Comparison of ENCODE assay signal across 10 cellular contexts in genomic region chr10:30436688-30437038, GRCh38. TPM values are rescaled to one million over a fixed set of nuclear protein-coding genes. Genes with fewer than 3 reads are reported as not detected.
DNase-seq lines count a peak whose midpoint lies in the region; ATAC-seq and TF ChIP-seq lines count a peak whose summit lies in the region.
"Had no signal": no experiment of that assay in that cellular context is flagged by ENCODE, and none has a peak within 500 bp of the region (broad histone marks: within the 10 kb centered on the region; RNA-seq: fewer than 3 reads in every experiment).

No MANE protein-coding gene starts in this region.

- H3K9me3 ChIP-seq in adipocyte (ENCODE audit: control insufficient read depth, low read length) (no peaks in the 10 kb centered on the region), right lobe of liver (no peaks in the 10 kb centered on the region), thyroid gland (no peaks in the 10 kb centered on the region)

- no peaks in the 10 kb centered on the region for H3K9me3 Mint-ChIP-seq in activated T-cell treated with anti-CD3 and anti-CD28 coated beads, Interleukin-2, amount 50 U/mL, for 72 hours

- peak overlapping the region; percentile 99 for H3K9ac ChIP-seq in adipocyte (ENCODE audit: low read length)

- H3K36me3 ChIP-seq in adipocyte (ENCODE audit: control insufficient read depth, insufficient read depth, low read length, severe bottlenecking) (peaks cover 40% of the 10 kb centered on the region), right lobe of liver (peaks cover 0 to 28% (median 0%) of the 10 kb centered on the region in 4 donors), thyroid gland (peaks cover 3 to 8% of the 10 kb centered on the region in 2 donors)

- TF ChIP-seq POLR2A in right lobe of liver (IDR thresholded peaks at IDR 0.05) (no peak), thyroid gland (IDR thresholded peaks at IDR 0.05) (no peak)

- H3K4me3 ChIP-seq in adipocyte (ENCODE audit: low read length) (peak overlapping the region; percentile 94), right lobe of liver (peak overlapping the region in 2 of 3 donors; percentile 85 to 89), thyroid gland (replicated peaks in 1 of 3) (peak overlapping the region in 1 of 3 donors; percentile 91)

- H3K4me1 ChIP-seq in adipocyte (ENCODE audit: control insufficient read depth, insufficient read depth, low read length), result peaks cover 61% of the 10 kb centered on the region
- peaks cover 0 to 20% (median 0%) of the 10 kb centered on the region in 4 donors for H3K4me1 ChIP-seq in right lobe of liver
- peaks cover 38 to 49% of the 10 kb centered on the region in 2 donors for H3K4me1 ChIP-seq in thyroid gland

- ATAC-seq in activated T-cell treated with anti-CD3 and anti-CD28 coated beads, Interleukin-2, amount 50 U/mL, for 72 hours (replicated peaks in 1 of 2), result no peak
- ATAC-seq in right lobe of liver, result no peak
- ATAC-seq in GM19452 (IDR thresholded peaks at IDR 0.05; ENCODE audit: unreplicated experiment), result no peak

- peaks cover 28 to 41% of the 10 kb centered on the region in 2 donors for H3K36me3 Mint-ChIP-seq in activated T-cell treated with anti-CD3 and anti-CD28 coated beads, Interleukin-2, amount 50 U/mL, for 72 hours (ENCODE audit: insufficient read depth in 2 of 2)

- WGBS in right lobe of liver (ENCODE audit: insufficient coverage, low coverage, low lambda C conversion rate, missing lambda C conversion rate), result 42% methylated on average over 3 of the region's 3 CpGs
- WGBS in thyroid gland, 2 donors, result 9 to 16% methylated on average over 3 of the region's 3 CpGs

- TF ChIP-seq CTCF in right lobe of liver (IDR thresholded peaks at IDR 0.05), result no peak
- TF ChIP-seq CTCF in thyroid gland (IDR thresholded peaks at IDR 0.05), result no peak

- H3K4me1 Mint-ChIP-seq in activated T-cell treated with anti-CD3 and anti-CD28 coated beads, Interleukin-2, amount 50 U/mL, for 72 hours (ENCODE audit: low read depth), result peaks cover 65% of the 10 kb centered on the region

- H3K27me3 ChIP-seq in adipocyte (replicated peaks; ENCODE audit: control insufficient read depth, insufficient read depth, low read length) (no peaks in the 10 kb centered on the region), right lobe of liver (no peaks in the 10 kb centered on the region), thyroid gland (no peaks in the 10 kb centered on the region)

- peak overlapping the region; percentile 81 to 92 for H3K4me3 Mint-ChIP-seq in activated T-cell treated with anti-CD3 and anti-CD28 coated beads, Interleukin-2, amount 50 U/mL, for 72 hours

- peak overlapping the region in 2 of 3 donors; percentile 99 for H3K27ac ChIP-seq in right lobe of liver
- peak overlapping the region; percentile 21 to 100 (median 98) for H3K27ac ChIP-seq in thyroid gland

- H3K27ac Mint-ChIP-seq in activated T-cell treated with anti-CD3 and anti-CD28 coated beads, Interleukin-2, amount 50 U/mL, for 72 hours, result peak overlapping the region; percentile 53

- peaks cover 6% of the 10 kb centered on the region for H3K27me3 Mint-ChIP-seq in activated T-cell treated with anti-CD3 and anti-CD28 coated beads, Interleukin-2, amount 50 U/mL, for 72 hours (ENCODE audit: low read depth)

- intact Hi-C loops in right lobe of liver (cut with DNase I) (no loop called here), thyroid gland (cut with DNase I) (no loop called here)

- no peak for DNase-seq in activated T-cell treated with anti-CD3 and anti-CD28 coated beads, Interleukin-2, amount 50 U/mL, for 72 hours
- DNase-seq in activated T-cell treated with anti-CD3 and anti-CD28 coated beads, Interleukin-2, amount 50 U/mL, for 48 hours, result no peak
- DNase-seq in adipocyte (ENCODE audit: low read depth), result peak; percentile 48
- no peak for DNase-seq in right lobe of liver
- no peak for DNase-seq in thyroid gland
- DNase-seq in medulla oblongata (ENCODE audit: extremely low spot score), result no peak
- DNase-seq in KG1 (lab: John Stamatoyannopoulos, UW), result no peak
- DNase-seq: cerebellar nuclear complex, NCI-H524 treated with DMSO at 0.1 percent for 48 hours had no signal

RNA-seq across cellular contexts. Expression of gene MAP3K8, which starts 2.7 kb away (rescaled TPM):
- 10 to 100 TPM; 27.0 to 41.1 TPM for total RNA-seq in activated T-cell treated with anti-CD3 and anti-CD28 coated beads, Interleukin-2, amount 50 U/mL, for 72 hours
- total RNA-seq in right lobe of liver (10 to 100 TPM in 1 of 6 experiments, 1 to 10 TPM in 5; 3.1 to 21.9 (median 6.1) TPM), thyroid gland (10 to 100 TPM in 3 of 4 donors, 1 to 10 TPM in 1; 9.7 to 37.9 (median 22.7) TPM)
